14 cellular contexts compared by ENCODE assay signal in genomic region chr7:135232720-135233119, GRCh38. TPM values are rescaled to one million over a fixed set of nuclear protein-coding genes. Genes with fewer than 3 reads are reported as not detected.
DNase-seq lines count a peak whose midpoint lies in the region; ATAC-seq and TF ChIP-seq lines count a peak whose summit lies in the region.
"Had no signal": no experiment of that assay in that cellular context is flagged by ENCODE, and none has a peak within 500 bp of the region (broad histone marks: within the 10 kb centered on the region; RNA-seq: fewer than 3 reads in every experiment).

No MANE protein-coding gene starts in this region.

- in situ Hi-C loops in mammary epithelial cell (cut with MboI; ENCODE audit: low sequenced_read_pairs in 2 of 2) = no loop called here

- H3K4me3 Mint-ChIP-seq in activated T-helper 2 cell treated with anti-CD3 and anti-CD28 coated beads, Interferon-gamma antibody, Interleukin-2, Interleukin-4, amounts not matched to agents 10 μg/mL and 5 μg/mL and 100 μg/mL, durations not matched to agents 14 hours and 24 hours and 36 hours (ENCODE audit: low read depth) = no peak overlapping the region
- H3K4me3 Mint-ChIP-seq: activated T-cell treated with anti-CD3 and anti-CD28 coated beads, Interleukin-2, amount 50 U/mL, for 4 hours; brain; CD8-positive, alpha-beta memory T cell had no signal

- TF ChIP-seq CTCF in 22Rv1 (IDR thresholded peaks at IDR 0.05) (peak; percentile 74), mammary epithelial cell (conservative IDR thresholded peaks at IDR 0.05 in 1 of 2, IDR thresholded peaks at IDR 0.05 in 1 of 2; ENCODE audit: extremely low read depth in 1 of 2, insufficient read depth in 1 of 2, low read depth in 1 of 2, low read length in 2 of 2) (no peak)

- no peak overlapping the region for H3K9ac ChIP-seq in mammary epithelial cell (ENCODE audit: insufficient read depth, low read length)

- no peak overlapping the region for H3K4me2 ChIP-seq in mammary epithelial cell (ENCODE audit: insufficient read depth, low read depth, low read length)

- no peaks in the 10 kb centered on the region for H3K27me3 ChIP-seq in mammary epithelial cell (ENCODE audit: insufficient read depth, low read length)

- no peaks in the 10 kb centered on the region for H3K36me3 ChIP-seq in mammary epithelial cell (ENCODE audit: insufficient read depth, low read length)

- H3K79me2 ChIP-seq in mammary epithelial cell (ENCODE audit: insufficient read depth, low read length) = no peaks in the 10 kb centered on the region

- peak; percentile 21 for DNase-seq in ELF-1 (ENCODE audit: low read depth, low spot score)
- peak; percentile 37 for DNase-seq in NCI-H460 (ENCODE audit: extremely low read depth, low read depth)
- peak; percentile 50 for DNase-seq in ecto neural progenitor cell (ENCODE audit: low spot score)
- DNase-seq in mammary epithelial cell = no peak
- DNase-seq in activated T-helper 2 cell treated with anti-CD3 and anti-CD28 coated beads, Interferon-gamma antibody, Interleukin-2, Interleukin-4, amounts not matched to agents 10 μg/mL and 5 μg/mL and 100 μg/mL, durations not matched to agents 14 hours and 24 hours and 36 hours (ENCODE audit: low spot score) = no peak
- DNase-seq: activated T-cell treated with anti-CD3 and anti-CD28 coated beads, Interleukin-2, amount 50 U/mL, for 4 hours; CD8-positive, alpha-beta memory T cell; NCI-H446 treated with DMSO at 0.1 percent for 48 hours had no signal

- H3K27ac ChIP-seq in 22Rv1 (no peak overlapping the region), mammary epithelial cell (ENCODE audit: insufficient read depth, low read depth, low read length) (no peak overlapping the region)
- H3K27ac ChIP-seq: epithelial cell of prostate had no signal

- intact Hi-C loops in mammary epithelial cell (cut with micrococcal nuclease) = no loop called here
- intact Hi-C loops in activated T-helper 2 cell treated with anti-CD3 and anti-CD28 coated beads, Interferon-gamma antibody, Interleukin-2, Interleukin-4, amounts not matched to agents 10 μg/mL and 5 μg/mL and 100 μg/mL, durations not matched to agents 14 hours and 24 hours and 36 hours (cut with micrococcal nuclease) = no loop called here

- ATAC-seq in GM18519 (IDR thresholded peaks at IDR 0.05; ENCODE audit: low FRiP score, unreplicated experiment) = no peak
- no peak for ATAC-seq in esophagus mucosa

- dilution Hi-C loops in mammary epithelial cell (cut with HindIII; ENCODE audit: low sequenced_read_pairs) = no loop called here

- WGBS in mammary epithelial cell (ENCODE audit: low coverage, missing lambda C conversion rate) = 73% methylated on average over 12 of the region's 13 CpGs

- H4K20me1 ChIP-seq in mammary epithelial cell (ENCODE audit: insufficient read depth, low read length) = no peaks in the 10 kb centered on the region

- no peak overlapping the region for H3K4me3 ChIP-seq in mammary epithelial cell (replicated peaks in 1 of 3; ENCODE audit: insufficient read depth in 1 of 3, low read depth in 2 of 3, low read length in 3 of 3)

- H3K4me1 ChIP-seq in mammary epithelial cell (ENCODE audit: insufficient read depth, low read length) = no peaks in the 10 kb centered on the region

- H3K9me3 Mint-ChIP-seq in activated T-helper 2 cell treated with anti-CD3 and anti-CD28 coated beads, Interferon-gamma antibody, Interleukin-2, Interleukin-4, amounts not matched to agents 10 μg/mL and 5 μg/mL and 100 μg/mL, durations not matched to agents 14 hours and 24 hours and 36 hours = peaks cover 3% of the 10 kb centered on the region
- H3K9me3 Mint-ChIP-seq: activated T-cell treated with anti-CD3 and anti-CD28 coated beads, Interleukin-2, amount 50 U/mL, for 4 hours; brain; CD8-positive, alpha-beta memory T cell had no signal

- no peak overlapping the region for H2AFZ ChIP-seq in mammary epithelial cell (ENCODE audit: low read depth, low read length)

- H3K4me1 Mint-ChIP-seq in activated T-helper 2 cell treated with anti-CD3 and anti-CD28 coated beads, Interferon-gamma antibody, Interleukin-2, Interleukin-4, amounts not matched to agents 10 μg/mL and 5 μg/mL and 100 μg/mL, durations not matched to agents 14 hours and 24 hours and 36 hours (ENCODE audit: low read depth) = peaks cover 10% of the 10 kb centered on the region
- H3K4me1 Mint-ChIP-seq: brain had no signal

- H3K36me3 Mint-ChIP-seq in activated T-helper 2 cell treated with anti-CD3 and anti-CD28 coated beads, Interferon-gamma antibody, Interleukin-2, Interleukin-4, amounts not matched to agents 10 μg/mL and 5 μg/mL and 100 μg/mL, durations not matched to agents 14 hours and 24 hours and 36 hours (ENCODE audit: low read depth) = no peaks in the 10 kb centered on the region
- H3K36me3 Mint-ChIP-seq: brain; CD8-positive, alpha-beta memory T cell had no signal

- H3K27ac Mint-ChIP-seq in activated T-helper 2 cell treated with anti-CD3 and anti-CD28 coated beads, Interferon-gamma antibody, Interleukin-2, Interleukin-4, amounts not matched to agents 10 μg/mL and 5 μg/mL and 100 μg/mL, durations not matched to agents 14 hours and 24 hours and 36 hours = no peak overlapping the region
- H3K27ac Mint-ChIP-seq: brain had no signal

- H3K9me3 ChIP-seq in mammary epithelial cell (replicated peaks; ENCODE audit: insufficient read depth, low read length) = no peaks in the 10 kb centered on the region

- no TSS peak for BruUV-seq in mammary epithelial cell (replicated peaks; lab: Mats Ljungman, UMichigan)

- no peaks in the 10 kb centered on the region for H3K27me3 Mint-ChIP-seq in activated T-helper 2 cell treated with anti-CD3 and anti-CD28 coated beads, Interferon-gamma antibody, Interleukin-2, Interleukin-4, amounts not matched to agents 10 μg/mL and 5 μg/mL and 100 μg/mL, durations not matched to agents 14 hours and 24 hours and 36 hours (ENCODE audit: low read depth)
- H3K27me3 Mint-ChIP-seq: brain had no signal

- CTCF ChIA-PET in mammary epithelial cell (lab: Charles Lee; ENCODE audit: low non-redundant PET) = no interaction called here

RNA-seq across cellular contexts. Expression of gene STRA8, which starts 0.9 kb away (rescaled TPM):
- total RNA-seq in NCI-H460 (2014; rRNA removed; shearing (Covaris generic)) = not detected in 2 replicates
- not detected in 2 replicates for polyA plus RNA-seq in NCI-H460 (2014; cell fraction: nucleus; rRNA removed)
- total RNA-seq in mammary epithelial cell = not detected
- not detected for polyA plus RNA-seq in mammary epithelial cell
- not detected for polyA minus RNA-seq in mammary epithelial cell
- not detected for total RNA-seq in esophagus mucosa
- not detected in 2 replicates for total RNA-seq in activated T-helper 2 cell treated with anti-CD3 and anti-CD28 coated beads, Interferon-gamma antibody, Interleukin-2, Interleukin-4, amounts not matched to agents 10 μg/mL and 5 μg/mL and 100 μg/mL, durations not matched to agents 14 hours and 24 hours and 36 hours
- total RNA-seq: activated T-cell treated with anti-CD3 and anti-CD28 coated beads, Interleukin-2, amount 50 U/mL, for 4 hours; CD8-positive, alpha-beta memory T cell; T-helper 2 cell treated with Interferon-gamma antibody and Interleukin-4, amounts not matched to agents 100 ng/mL and 5 ng/mL, for 36 hours had no signal
- polyA plus RNA-seq: CD8-positive, alpha-beta memory T cell had no signal

RNA-seq across cellular contexts. Expression of gene WDR91, which starts 21.4 kb away (rescaled TPM):
- 2.5 and 3.1 TPM in 2 replicates for total RNA-seq in NCI-H460 (2014; rRNA removed; shearing (Covaris generic))
- polyA plus RNA-seq in NCI-H460 (2014; cell fraction: nucleus; rRNA removed) = 7.9 and 10.1 TPM in 2 replicates
- 10 to 100 TPM; 31.5 to 33.8 TPM for total RNA-seq in mammary epithelial cell
- 17.5 TPM for polyA plus RNA-seq in mammary epithelial cell
- polyA minus RNA-seq in mammary epithelial cell = 14.5 TPM
- total RNA-seq in esophagus mucosa = 28.8 TPM
- 19.2 and 22.6 TPM in 2 replicates for total RNA-seq in activated T-helper 2 cell treated with anti-CD3 and anti-CD28 coated beads, Interferon-gamma antibody, Interleukin-2, Interleukin-4, amounts not matched to agents 10 μg/mL and 5 μg/mL and 100 μg/mL, durations not matched to agents 14 hours and 24 hours and 36 hours

Comparison
In these comparisons a context has a peak if more than half of its experiments do, and no peak if none do; other contexts are left out.
1. DNase-seq: peak in ELF-1 (single experiment), NCI-H460 (single experiment) and ecto neural progenitor cell (single experiment); none in mammary epithelial cell (single experiment) and activated T-helper 2 cell treated with anti-CD3 and anti-CD28 coated beads, Interferon-gamma antibody, Interleukin-2, Interleukin-4, amounts not matched to agents 10 μg/mL and 5 μg/mL and 100 μg/mL, durations not matched to agents 14 hours and 24 hours and 36 hours (single experiment).